8 cellular contexts compared by ENCODE assay signal in genomic region chr1:17207540-17207939, GRCh38. TPM values are rescaled to one million over a fixed set of nuclear protein-coding genes. Genes with fewer than 3 reads are reported as not detected.
A peak's percentile ranks its signal among the peaks of the same experiment; 100 is the strongest.
DNase-seq lines count a peak whose midpoint lies in the region; ATAC-seq and TF ChIP-seq lines count a peak whose summit lies in the region.
"Had no signal": no experiment of that assay in that cellular context is flagged by ENCODE, and none has a peak within 500 bp of the region (broad histone marks: within the 10 kb centered on the region; RNA-seq: fewer than 3 reads in every experiment).

No MANE protein-coding gene starts in this region.

- H3K79me1 ChIP-seq in IMR-90 (ENCODE audit: low read depth in 1 of 2, low read length in 2 of 2) (no peaks in the 10 kb centered on the region), trophoblast cell (ENCODE audit: low read length) (peaks cover 9% of the 10 kb centered on the region)

- peaks cover 23% of the 10 kb centered on the region for H3K27me3 Mint-ChIP-seq in activated CD4-positive, alpha-beta memory T cell treated with anti-CD3 and anti-CD28 coated beads, Interleukin-2, amount 10 ng/mL, durations not matched to agents 7 days and 5 days

- H2BK5ac ChIP-seq in IMR-90 (ENCODE audit: low read depth, low read length, poor library complexity, severe bottlenecking) (no peak overlapping the region), trophoblast cell (ENCODE audit: low read depth, low read length, poor library complexity) (no peak overlapping the region)

- H4K12ac ChIP-seq in trophoblast cell (ENCODE audit: low read depth, low read length): no peak overlapping the region

- H4K8ac ChIP-seq in IMR-90 (ENCODE audit: low read depth in 2 of 2, low read length in 2 of 2) (no peak overlapping the region; a peak in 1 of 4 replicates), trophoblast cell (ENCODE audit: low read depth, low read length) (no peak overlapping the region)

- BruUV-seq in IMR-90 (replicated peaks; lab: Mats Ljungman, UMichigan): no TSS peak

- H2BK15ac ChIP-seq in IMR-90 (ENCODE audit: low read depth, low read length): 0 out of 3 replicates have a peak overlapping the region, but pooled peaks have one; percentile 43

- POLR2A ChIA-PET in IMR-90 (lab: Charles Lee; ENCODE audit: unreplicated experiment): no interaction called here
- POLR2A ChIA-PET in activated CD4-positive, alpha-beta memory T cell treated with anti-CD3 and anti-CD28 coated beads, Interleukin-2, amount 10 ng/mL, durations not matched to agents 7 days and 5 days (lab: Charles Lee): no interaction called here

- no peak overlapping the region for H3K27ac Mint-ChIP-seq in activated CD4-positive, alpha-beta memory T cell treated with anti-CD3 and anti-CD28 coated beads, Interleukin-2, amount 10 ng/mL, durations not matched to agents 7 days and 5 days

- no peak overlapping the region for H3K9ac ChIP-seq in IMR-90 (ENCODE audit: low read depth, low read length)
- no peak overlapping the region for H3K9ac ChIP-seq in trophoblast cell (ENCODE audit: low read length)

- H4K20me1 ChIP-seq in IMR-90 (ENCODE audit: insufficient read depth, low read length): no peaks in the 10 kb centered on the region

- CTCF ChIA-PET in IMR-90 (lab: Yijun Ruan, JAX): interaction anchor here (0.6 kb wide), 1 partner anchor 36 kb away, joined by 3 read pairs; no protein-coding TSS in a partner anchor
- CTCF ChIA-PET in activated CD4-positive, alpha-beta memory T cell treated with anti-CD3 and anti-CD28 coated beads, Interleukin-2, amount 10 ng/mL, durations not matched to agents 7 days and 5 days (lab: Charles Lee): interaction anchor here (1.0 kb wide), 1 partner anchor 29 kb away, joined by 5 read pairs; no protein-coding TSS in a partner anchor

- H2AK5ac ChIP-seq in IMR-90 (ENCODE audit: low read depth, low read length): peak overlapping the region; percentile 8; the same call in 1 of the 2 replicates
- peak overlapping the region; percentile 27 for H2AK5ac ChIP-seq in trophoblast cell (ENCODE audit: low read length)

- dilution Hi-C loops in IMR-90 (cut with HindIII; ENCODE audit: low sequenced_read_pairs, unreplicated experiment): no loop called here

- no peak overlapping the region for H4K5ac ChIP-seq in IMR-90 (ENCODE audit: low read depth, low read length)

- H2AFZ ChIP-seq in IMR-90 (replicated peaks; ENCODE audit: low read length, poor library complexity) (peak overlapping the region; percentile 17), trophoblast cell (ENCODE audit: insufficient read depth, low read length, poor library complexity) (no peak overlapping the region)

- 86% methylated on average over 2 of the region's 5 CpGs; no CpG with 5 or more reads in 1 of the 2 experiments for WGBS in IMR-90 (ENCODE audit: extremely low coverage in 2 of 2, insufficient read length in 1 of 2), 2 experiments
- no CpG with 5 or more reads among the region's 5 CpGs for WGBS in trophoblast cell (ENCODE audit: extremely low coverage, insufficient coverage, insufficient read length)

- H3K4me1 Mint-ChIP-seq in activated CD4-positive, alpha-beta memory T cell treated with anti-CD3 and anti-CD28 coated beads, Interleukin-2, amount 10 ng/mL, durations not matched to agents 7 days and 5 days: peaks cover 38% of the 10 kb centered on the region

- no peak overlapping the region for H3K56ac ChIP-seq in IMR-90 (ENCODE audit: extremely low read depth, insufficient read depth, low read length)

- H2BK12ac ChIP-seq in trophoblast cell (ENCODE audit: low read length): peak overlapping the region; percentile 52

- H2BK120ac ChIP-seq in IMR-90 (ENCODE audit: low read depth, low read length) (peak overlapping the region; percentile 71), trophoblast cell (ENCODE audit: insufficient read depth, low read length, poor library complexity) (peak overlapping the region; percentile 12)

- H3K9me3 ChIP-seq in IMR-90 (ENCODE audit: control insufficient read depth, insufficient read depth, low read length) (no peaks in the 10 kb centered on the region), WERI-Rb-1 (ENCODE audit: severe bottlenecking) (no peaks in the 10 kb centered on the region), trophoblast cell (ENCODE audit: insufficient read depth, low read depth, low read length) (no peaks in the 10 kb centered on the region)

- in situ Hi-C loops in IMR-90 (cut with MboI; ENCODE audit: low sequenced_read_pairs): no loop called here

- peak overlapping the region; percentile 84 for H2BK20ac ChIP-seq in IMR-90 (ENCODE audit: low read depth, low read length)

- no peak for TF ChIP-seq RAD21 in IMR-90 (IDR thresholded peaks at IDR 0.05; ENCODE audit: low read length)

- no peaks in the 10 kb centered on the region for H3K36me3 Mint-ChIP-seq in activated CD4-positive, alpha-beta memory T cell treated with anti-CD3 and anti-CD28 coated beads, Interleukin-2, amount 10 ng/mL, durations not matched to agents 7 days and 5 days (ENCODE audit: low read depth)

- TF ChIP-seq POLR2A in IMR-90 (IDR thresholded peaks at IDR 0.05; ENCODE audit: low read depth, low read length): no peak

- H3K14ac ChIP-seq in IMR-90 (replicated peaks; ENCODE audit: low read depth, low read length) (0 out of 2 replicates have a peak overlapping the region, but pooled peaks have one; percentile 21), trophoblast cell (ENCODE audit: low read length) (peak overlapping the region; percentile 9)

- H3K4me3 ChIP-seq in IMR-90 (ENCODE audit: insufficient read depth, low read depth, low read length) (no peak overlapping the region), WERI-Rb-1 (ENCODE audit: low read depth, low read length) (no peak overlapping the region), trophoblast cell (ENCODE audit: low read depth, low read length) (no peak overlapping the region)

- intact Hi-C loops in IMR-90 (cut with micrococcal nuclease): no loop called here

- H3K27me3 ChIP-seq in IMR-90 (ENCODE audit: control insufficient read depth, insufficient read depth, low read length): peaks cover 6% of the 10 kb centered on the region
- H3K27me3 ChIP-seq in WERI-Rb-1 (ENCODE audit: insufficient read depth, low read depth, severe bottlenecking): no peaks in the 10 kb centered on the region
- no peaks in the 10 kb centered on the region for H3K27me3 ChIP-seq in trophoblast cell (ENCODE audit: insufficient read depth, low read length)

- H2AK9ac ChIP-seq in IMR-90 (replicated peaks; ENCODE audit: low read depth, low read length, poor library complexity): peak overlapping the region; percentile 88

- no peak overlapping the region for H3K4me3 Mint-ChIP-seq in activated CD4-positive, alpha-beta memory T cell treated with anti-CD3 and anti-CD28 coated beads, Interleukin-2, amount 10 ng/mL, durations not matched to agents 7 days and 5 days

- H3K4ac ChIP-seq in IMR-90 (ENCODE audit: low read depth, low read length) (peak overlapping the region; percentile 72), trophoblast cell (ENCODE audit: low read depth, low read length) (no peak overlapping the region)

- DNase-seq in IMR-90 (no peak), WERI-Rb-1 (peak; percentile 16), trophoblast cell (no peak), NCI-H2171 (lab: John Stamatoyannopoulos, UW) (no peak)
- no peak for DNase-seq in activated CD4-positive, alpha-beta memory T cell treated with anti-CD3 and anti-CD28 coated beads, Interleukin-2, amount 10 ng/mL, durations not matched to agents 7 days and 5 days
- DNase-seq: retina had no signal

- H3K27ac ChIP-seq in IMR-90 (ENCODE audit: insufficient read depth, low read length) (no peak overlapping the region), WERI-Rb-1 (no peak overlapping the region), trophoblast cell (ENCODE audit: low read depth, low read length) (no peak overlapping the region)

- H3K4me2 ChIP-seq in IMR-90 (ENCODE audit: low read depth, low read length) (no peak overlapping the region), trophoblast cell (ENCODE audit: low read length) (no peak overlapping the region)

- TF ChIP-seq CTCF in IMR-90 (conservative IDR thresholded peaks at IDR 0.05; ENCODE audit: low read depth, low read length): no peak
- no peak for TF ChIP-seq CTCF in WERI-Rb-1 (IDR thresholded peaks at IDR 0.05; ENCODE audit: low read depth, low read length)

- no peak overlapping the region for H3K18ac ChIP-seq in IMR-90 (ENCODE audit: low read depth, low read length)
- no peak overlapping the region for H3K18ac ChIP-seq in trophoblast cell (ENCODE audit: low read length)

- H3K79me2 ChIP-seq in trophoblast cell (ENCODE audit: control insufficient read depth, insufficient read depth, low read length, poor library complexity): no peaks in the 10 kb centered on the region

- H3K4me1 ChIP-seq in IMR-90 (ENCODE audit: control insufficient read depth, insufficient read depth, low read length) (peaks cover 4% of the 10 kb centered on the region), trophoblast cell (ENCODE audit: control insufficient read depth in 1 of 2, insufficient read depth in 2 of 2, low read length in 2 of 2) (peaks cover 21 to 22% of the 10 kb centered on the region in 2 experiments)

- H4K91ac ChIP-seq in IMR-90 (ENCODE audit: insufficient read depth, low read depth, low read length) (peak overlapping the region; percentile 51), trophoblast cell (ENCODE audit: low read depth, low read length) (peak overlapping the region; percentile 36)

- H3K23ac ChIP-seq in IMR-90 (ENCODE audit: low read depth, low read length) (no peak overlapping the region), trophoblast cell (ENCODE audit: low read length) (no peak overlapping the region)

- H3K36me3 ChIP-seq in IMR-90 (ENCODE audit: control insufficient read depth, insufficient read depth, low read length): no peaks in the 10 kb centered on the region
- no peaks in the 10 kb centered on the region for H3K36me3 ChIP-seq in WERI-Rb-1
- H3K36me3 ChIP-seq in trophoblast cell (ENCODE audit: control insufficient read depth in 1 of 2, insufficient read depth in 2 of 2, low read length in 2 of 2): no peaks in the 10 kb centered on the region

- no peaks in the 10 kb centered on the region for H3K9me3 Mint-ChIP-seq in activated CD4-positive, alpha-beta memory T cell treated with anti-CD3 and anti-CD28 coated beads, Interleukin-2, amount 10 ng/mL, durations not matched to agents 7 days and 5 days

- peaks cover 16% of the 10 kb centered on the region; the same call in 1 of the 2 replicates for H3K9me1 ChIP-seq in IMR-90 (ENCODE audit: insufficient read depth, low read length)

- ATAC-seq in GM18909 (IDR thresholded peaks at IDR 0.05; ENCODE audit: poor library complexity, unreplicated experiment) (peak; percentile 7), IMR-90 (ENCODE audit: low read depth) (no peak), esophagus mucosa (no peak)

RNA-seq across cellular contexts. Expression of gene PADI1, which starts 2.6 kb away (rescaled TPM):
- total RNA-seq in IMR-90 (2012; rRNA removed): not detected in 2 replicates
- polyA plus RNA-seq in IMR-90 (2012; rRNA removed): 0.13 and 0.17 TPM in 2 replicates
- polyA plus RNA-seq in IMR-90 (2012; cell fraction: cytosol; rRNA removed): 0.04 TPM in 1 of 2 replicates, not detected in the other
- polyA plus RNA-seq in IMR-90 (2012; cell fraction: nucleus; rRNA removed; ENCODE audit: low replicate concordance): 0.14 and 0.21 TPM in 2 replicates
- polyA plus RNA-seq in trophoblast cell (2013): 0.44 and 0.59 TPM in 2 replicates
- not detected for total RNA-seq in activated CD4-positive, alpha-beta memory T cell treated with anti-CD3 and anti-CD28 coated beads, Interleukin-2, amount 10 ng/mL, durations not matched to agents 7 days and 5 days
- 40.0 TPM for total RNA-seq in esophagus mucosa

RNA-seq across cellular contexts. Expression of gene PADI3, which starts 41.4 kb away (rescaled TPM):
- total RNA-seq in IMR-90 (2012; rRNA removed) (not detected in 2 replicates), esophagus mucosa (3.3 TPM)
- polyA plus RNA-seq in IMR-90 (2012; rRNA removed): not detected in 2 replicates
- not detected in 2 replicates for polyA plus RNA-seq in IMR-90 (2012; cell fraction: cytosol; rRNA removed)
- polyA plus RNA-seq in IMR-90 (2012; cell fraction: nucleus; rRNA removed; ENCODE audit: low replicate concordance): 0.01 and 0.03 TPM in 2 replicates
- polyA plus RNA-seq in trophoblast cell (2013): not detected in 2 replicates
- not detected for total RNA-seq in activated CD4-positive, alpha-beta memory T cell treated with anti-CD3 and anti-CD28 coated beads, Interleukin-2, amount 10 ng/mL, durations not matched to agents 7 days and 5 days

Comparison
In these comparisons a context has a peak if more than half of its experiments do, and no peak if none do; other contexts are left out.
1. RNA of gene PADI1, which starts 2.6 kb away (total RNA-seq): 40.0 TPM in esophagus mucosa (single experiment); not detected in IMR-90 and not detected in activated CD4-positive, alpha-beta memory T cell treated with anti-CD3 and anti-CD28 coated beads, Interleukin-2, amount 10 ng/mL, durations not matched to agents 7 days and 5 days; every median in the first group is over 10 times any median in the second.